Comparison of ENCODE assay signal across 13 cellular contexts in genomic region chr1:5427026-5427613, GRCh38.
"Had no signal": no experiment of that assay in that cellular context is flagged by ENCODE, and none has a peak within 500 bp of the region (broad histone marks: within the 10 kb centered on the region; RNA-seq: fewer than 3 reads in every experiment).

No MANE protein-coding gene starts in this region.

- H3K36me3 ChIP-seq: heart left ventricle, spleen, thoracic aorta had no signal

- H3K4me3 ChIP-seq: body of pancreas, heart left ventricle, lung, spleen, thoracic aorta had no signal

- ATAC-seq: body of pancreas; heart left ventricle; naive thymus-derived CD4-positive, alpha-beta T cell had no signal

- H3K27ac ChIP-seq: body of pancreas, heart left ventricle, spleen, thoracic aorta had no signal

- H3K9me3 ChIP-seq: body of pancreas, heart left ventricle, spleen, thoracic aorta had no signal

- DNase-seq: activated CD4-positive, alpha-beta T cell treated with anti-CD3 and anti-CD28 coated beads for 1 hour; activated gamma-delta T cell treated with Interleukin-2 at 50 U/mL for 16 hours; activated T-cell treated with anti-CD3 and anti-CD28 coated beads, Interleukin-2, amount 50 U/mL, for 1 hour; anterior cingulate cortex; body of pancreas; heart left ventricle; kidney; naive thymus-derived CD4-positive, alpha-beta T cell; spleen; stimulated activated CD4-positive, alpha-beta T cell treated with anti-CD3 and anti-CD28 coated beads, Interleukin-4, amount 100 ng/mL, for 24 hours; stimulated activated naive CD4-positive, alpha-beta T cell treated with Interleukin-2 at 50 U/mL for 16 hours had no signal
